ENCODE assay signal across 12 cellular contexts in genomic region chr5:173232499-173233346, GRCh38. TPM values are rescaled to one million over a fixed set of nuclear protein-coding genes. Genes with fewer than 3 reads are reported as not detected.
A peak's percentile ranks its signal among the peaks of the same experiment; 100 is the strongest.
DNase-seq lines count a peak whose midpoint lies in the region; ATAC-seq and TF ChIP-seq lines count a peak whose summit lies in the region.
"Had no signal": no experiment of that assay in that cellular context is flagged by ENCODE, and none has a peak within 500 bp of the region (broad histone marks: within the 10 kb centered on the region; RNA-seq: fewer than 3 reads in every experiment).

No MANE protein-coding gene starts in this region.

- peaks cover 8% of the 10 kb centered on the region for H3K36me3 Mint-ChIP-seq in T-helper 17 cell (ENCODE audit: low read depth)

- H3K27me3 Mint-ChIP-seq in T-helper 17 cell = peaks cover 92% of the 10 kb centered on the region

- H3K4me3 Mint-ChIP-seq in T-helper 17 cell = peak overlapping the region; percentile 66

- DNase-seq in NCI-H2227 (lab: John Stamatoyannopoulos, UW; ENCODE audit: unreplicated experiment) (peak; percentile 21), NCI-H2227 treated with DMSO at 0.1 percent for 48 hours (lab: John Stamatoyannopoulos, UW) (no peak), T-helper 17 cell (no peak), right cardiac atrium (peak in 1 of 3 donors; percentile 63), retina (peak; percentile 82), omental fat pad (ENCODE audit: low spot score) (no peak)
- DNase-seq: stimulated activated CD4-positive, alpha-beta T cell treated with anti-CD3 and anti-CD28 coated beads, Interleukin-4, amount 100 ng/mL, for 1 hour had no signal

- H3K9me3 ChIP-seq in T-helper 17 cell (ENCODE audit: control insufficient read depth, low read length, poor library complexity, severe bottlenecking) (no peaks in the 10 kb centered on the region), right cardiac atrium (ENCODE audit: control insufficient read depth, low read length) (no peaks in the 10 kb centered on the region)
- H3K9me3 ChIP-seq: upper lobe of left lung had no signal

- TF ChIP-seq CTCF in omental fat pad (IDR thresholded peaks at IDR 0.05) = no peak

- no peaks in the 10 kb centered on the region for H3K27me3 ChIP-seq in right cardiac atrium (ENCODE audit: control insufficient read depth, insufficient read depth)

- H3K4me1 ChIP-seq in right cardiac atrium (ENCODE audit: control insufficient read depth, insufficient read depth, low read length) = peaks cover 2% of the 10 kb centered on the region

- peaks cover 29% of the 10 kb centered on the region for H3K4me1 Mint-ChIP-seq in T-helper 17 cell

- intact Hi-C loops in right cardiac atrium (cut with DNase I) = loop anchor here in 1 of 4 donors (5.0 kb wide), 1 partner anchor 65 kb away; no protein-coding TSS in a partner anchor

- no peak overlapping the region for H3K27ac Mint-ChIP-seq in T-helper 17 cell

- H3K4me3 ChIP-seq in right cardiac atrium (ENCODE audit: low read length) = peak overlapping the region; percentile 51

- WGBS in right cardiac atrium = 3% methylated on average over 87 of the region's 87 CpGs

- peak overlapping the region; percentile 18 for H3K27ac ChIP-seq in right cardiac atrium (ENCODE audit: low read length)
- H3K27ac ChIP-seq: KMS-11, upper lobe of left lung had no signal

- ATAC-seq in T-helper 17 cell (no peak), right cardiac atrium (no peak), omental fat pad (ENCODE audit: low FRiP score) (no peak), HG02884 (IDR thresholded peaks at IDR 0.05; ENCODE audit: unreplicated experiment) (no peak), HG03159 (IDR thresholded peaks at IDR 0.05; ENCODE audit: unreplicated experiment) (no peak)

RNA-seq across cellular contexts. Expression of gene NKX2-5, which starts 2.3 kb away (rescaled TPM):
- total RNA-seq in T-helper 17 cell (not detected), right cardiac atrium (100 to 1,000 TPM; 176 to 241 (median 220) TPM), omental fat pad (1 to 10 TPM in 1 of 4 donors, under 1 TPM in 1, not detected in 2; 0.56 to 1.1 TPM)
- polyA plus RNA-seq in right cardiac atrium = 250 TPM
- total RNA-seq: mononuclear cell, upper lobe of left lung had no signal

Comparison
In these comparisons a context has a peak if more than half of its experiments do, and no peak if none do; other contexts are left out.
1. DNase-seq: peak in NCI-H2227 (single experiment) and retina (single experiment); none in NCI-H2227 treated with DMSO at 0.1 percent for 48 hours (single experiment), T-helper 17 cell (0 of 3) and omental fat pad (single experiment).
2. RNA of gene NKX2-5, which starts 2.3 kb away (total RNA-seq): 176 to 241 TPM in right cardiac atrium; 0.56 to 1.1 TPM in omental fat pad and not detected in T-helper 17 cell; every median in the first group is over 10 times any median in the second.